ENCODE assay signal across 22 cellular contexts in genomic region chr7:157281221-157281998, GRCh38. TPM values are rescaled to one million over a fixed set of nuclear protein-coding genes. Genes with fewer than 3 reads are reported as not detected.
A peak's percentile ranks its signal among the peaks of the same experiment; 100 is the strongest.
DNase-seq lines count a peak whose midpoint lies in the region; ATAC-seq and TF ChIP-seq lines count a peak whose summit lies in the region.
"Had no signal": no experiment of that assay in that cellular context is flagged by ENCODE, and none has a peak within 500 bp of the region (broad histone marks: within the 10 kb centered on the region; RNA-seq: fewer than 3 reads in every experiment).

No MANE protein-coding gene starts in this region.

- DNase-seq in SK-N-SH (peak; percentile 42), RWPE1 (ENCODE audit: low spot score) (no peak), hepatocyte (ENCODE audit: low spot score) (no peak), transverse colon (no peak)
- DNase-seq in activated CD4-positive, alpha-beta T cell treated with anti-CD3 and anti-CD28 coated beads, Interleukin-2, amount 50 U/mL, for 4 hours = no peak
- DNase-seq: activated CD4-positive, alpha-beta T cell treated with anti-CD3 and anti-CD28 coated beads, Interleukin-2, amount 10 ng/mL, durations not matched to agents 24 days and 14 days; activated naive CD8-positive, alpha-beta T cell treated with anti-CD3 and anti-CD28 coated beads, Interleukin-2, amount 50 U/mL, for 24 hours; activated T-cell treated with anti-CD3 and anti-CD28 coated beads, Interleukin-2, amount 50 U/mL, for 48 hours; AML-193; DND-41; glutamatergic neuron; kidney glomerular epithelial cell; NCI-H1417; T-helper 9 cell; WERI-Rb-1 had no signal

- TF ChIP-seq POLR2A in transverse colon (IDR thresholded peaks at IDR 0.05) = no peak

- no peaks in the 10 kb centered on the region for H4K20me1 ChIP-seq in SK-N-SH (ENCODE audit: insufficient read depth)
- H4K20me1 ChIP-seq in hepatocyte (ENCODE audit: insufficient read depth, poor library complexity, severe bottlenecking) = no peaks in the 10 kb centered on the region

- no peak for TF ChIP-seq CTCF in SK-N-SH (IDR thresholded peaks at IDR 0.05)
- TF ChIP-seq CTCF in RWPE1 (conservative IDR thresholded peaks at IDR 0.05; ENCODE audit: low read depth) = no peak
- TF ChIP-seq CTCF in hepatocyte (IDR thresholded peaks at IDR 0.05; ENCODE audit: poor library complexity) = no peak
- TF ChIP-seq CTCF in transverse colon (IDR thresholded peaks at IDR 0.05) = no peak

- H3K9me3 ChIP-seq in SK-N-SH (no peaks in the 10 kb centered on the region), hepatocyte (ENCODE audit: low read depth) (no peaks in the 10 kb centered on the region), transverse colon (no peaks in the 10 kb centered on the region)

- no peaks in the 10 kb centered on the region for H3K9me2 ChIP-seq in SK-N-SH
- H3K9me2 ChIP-seq in hepatocyte (replicated peaks; ENCODE audit: insufficient read depth) = no peaks in the 10 kb centered on the region

- H3K4me1 ChIP-seq in SK-N-SH (ENCODE audit: control insufficient read depth in 1 of 2, insufficient read depth in 2 of 2, low read depth in 1 of 2, low read length in 1 of 2) = peaks cover 15 to 17% of the 10 kb centered on the region in 2 experiments; a peak in 3 of 4 replicates
- no peaks in the 10 kb centered on the region for H3K4me1 ChIP-seq in hepatocyte (ENCODE audit: insufficient read depth)
- H3K4me1 ChIP-seq in transverse colon = peaks cover 0 to 32% (median 28%) of the 10 kb centered on the region in 4 donors
- H3K4me1 ChIP-seq: parathyroid adenoma had no signal

- no peak overlapping the region for H3K9ac ChIP-seq in SK-N-SH
- H3K9ac ChIP-seq: parathyroid adenoma had no signal

- peaks cover 8% of the 10 kb centered on the region for H3F3A ChIP-seq in SK-N-SH (replicated peaks; ENCODE audit: insufficient read depth)

- intact Hi-C loops in transverse colon (cut with DNase I; ENCODE audit: low total_unique reads) = no loop called here

- POLR2A ChIA-PET in SK-N-SH (lab: Yijun Ruan, JAX) (no interaction called here), RWPE1 (lab: Yijun Ruan, JAX; ENCODE audit: low non-redundant PET) (no interaction called here)

- in situ Hi-C loops in transverse colon (cut with MboI; ENCODE audit: low pct_ligation_motif_present in 1 of 4, low pct_unique_long_range_greater_than_20kb in 1 of 4, low sequenced_read_pairs in 3 of 4) = no loop called here

- CTCF ChIA-PET in SK-N-SH (lab: Yijun Ruan, JAX) = interaction anchor here (0.6 to 1.6 kb wide), 4 partner anchors 8 to 332 kb away, joined by 3 to 6 read pairs (median 3); partner anchors contain the start of gene NOM1
- CTCF ChIA-PET in RWPE1 (lab: Yijun Ruan, JAX) = interaction anchor here (1.0 kb wide), 1 partner anchor 105 kb away, joined by 3 read pairs; no protein-coding TSS in a partner anchor

- ATAC-seq in SK-N-SH treated with all-trans-retinoic acid at 6 μM for 48 hours = no peak
- no peak for ATAC-seq in HG03378 (IDR thresholded peaks at IDR 0.05; ENCODE audit: unreplicated experiment)
- no peak for ATAC-seq in HG03469 (IDR thresholded peaks at IDR 0.05; ENCODE audit: unreplicated experiment)
- ATAC-seq: K562, lower lobe of right lung had no signal

- H3K36me3 ChIP-seq in SK-N-SH (replicated peaks in 1 of 2; ENCODE audit: control insufficient read depth in 1 of 2, insufficient read depth in 2 of 2, low read length in 1 of 2) = no peaks in the 10 kb centered on the region
- H3K36me3 ChIP-seq in hepatocyte (replicated peaks; ENCODE audit: insufficient read depth, low read depth) = no peaks in the 10 kb centered on the region
- no peaks in the 10 kb centered on the region for H3K36me3 ChIP-seq in transverse colon
- H3K36me3 ChIP-seq: lower lobe of right lung, tibial nerve, WERI-Rb-1 had no signal

- no peak overlapping the region for H2AFZ ChIP-seq in SK-N-SH (ENCODE audit: low read depth)
- H2AFZ ChIP-seq in hepatocyte = no peak overlapping the region
- H2AFZ ChIP-seq: parathyroid adenoma had no signal

- H3K4me2 ChIP-seq in SK-N-SH = no peak overlapping the region
- no peak overlapping the region for H3K4me2 ChIP-seq in hepatocyte

- no peak for TF ChIP-seq EP300 in SK-N-SH (IDR thresholded peaks at IDR 0.05; ENCODE audit: borderline replicate concordance in 1 of 2, low read depth in 1 of 2, low read length in 1 of 2)
- no peak for TF ChIP-seq EP300 in transverse colon (IDR thresholded peaks at IDR 0.05; ENCODE audit: low read depth)

- H3K27me3 ChIP-seq in SK-N-SH (ENCODE audit: insufficient read depth) (no peaks in the 10 kb centered on the region), hepatocyte (no peaks in the 10 kb centered on the region), transverse colon (no peaks in the 10 kb centered on the region)

- WGBS in SK-N-SH (ENCODE audit: low lambda C conversion rate) = 88% methylated on average over 20 of the region's 24 CpGs
- 91% methylated on average over 24 of the region's 24 CpGs for WGBS in hepatocyte (ENCODE audit: low lambda C conversion rate, missing lambda C conversion rate)
- 79 to 81% methylated on average over 4 to 24 of the region's 24 CpGs for WGBS in transverse colon (ENCODE audit: low coverage in 1 of 2), 2 donors

- H3K4me3 ChIP-seq in SK-N-SH (ENCODE audit: low read depth in 2 of 2, low read length in 1 of 2) = no peak overlapping the region
- H3K4me3 ChIP-seq in hepatocyte = no peak overlapping the region
- H3K4me3 ChIP-seq in transverse colon = peak overlapping the region in 1 of 4 donors; percentile 1
- H3K4me3 ChIP-seq: K562, lower lobe of right lung, tibial nerve had no signal

- H3K27ac ChIP-seq in SK-N-SH (ENCODE audit: low read depth in 2 of 2, low read length in 1 of 2) (no peak overlapping the region), RWPE1 (peak overlapping the region; percentile 66), hepatocyte (peak overlapping the region; percentile 57), transverse colon (peak overlapping the region; percentile 2 to 68 (median 30))
- H3K27ac ChIP-seq: lower lobe of right lung, parathyroid adenoma, tibial nerve, WERI-Rb-1 had no signal

- H3K79me2 ChIP-seq in SK-N-SH (ENCODE audit: insufficient read depth) (no peaks in the 10 kb centered on the region), hepatocyte (no peaks in the 10 kb centered on the region)
- H3K79me2 ChIP-seq: parathyroid adenoma had no signal

- TF ChIP-seq RAD21 in SK-N-SH (IDR thresholded peaks at IDR 0.05; ENCODE audit: low read length) = no peak

TF ChIP-seq in SK-N-SH, 30 proteins besides CTCF, POLR2A, EP300 and RAD21 (continues in another document):
- no peak for TF ChIP-seq REST (IDR thresholded peaks at IDR 0.05; ENCODE audit: low read depth, low read length)

TF ChIP-seq in SK-N-SH treated with all-trans-retinoic acid at 6 μM for 48 hours, 23 proteins besides CTCF, POLR2A, EP300 and RAD21 (continues in another document):
- TF ChIP-seq ZNF565 (CRISPR knock-in tag; conservative IDR thresholded peaks at IDR 0.05; ENCODE audit: low read depth) = no peak
- TF ChIP-seq, protein P1, sequence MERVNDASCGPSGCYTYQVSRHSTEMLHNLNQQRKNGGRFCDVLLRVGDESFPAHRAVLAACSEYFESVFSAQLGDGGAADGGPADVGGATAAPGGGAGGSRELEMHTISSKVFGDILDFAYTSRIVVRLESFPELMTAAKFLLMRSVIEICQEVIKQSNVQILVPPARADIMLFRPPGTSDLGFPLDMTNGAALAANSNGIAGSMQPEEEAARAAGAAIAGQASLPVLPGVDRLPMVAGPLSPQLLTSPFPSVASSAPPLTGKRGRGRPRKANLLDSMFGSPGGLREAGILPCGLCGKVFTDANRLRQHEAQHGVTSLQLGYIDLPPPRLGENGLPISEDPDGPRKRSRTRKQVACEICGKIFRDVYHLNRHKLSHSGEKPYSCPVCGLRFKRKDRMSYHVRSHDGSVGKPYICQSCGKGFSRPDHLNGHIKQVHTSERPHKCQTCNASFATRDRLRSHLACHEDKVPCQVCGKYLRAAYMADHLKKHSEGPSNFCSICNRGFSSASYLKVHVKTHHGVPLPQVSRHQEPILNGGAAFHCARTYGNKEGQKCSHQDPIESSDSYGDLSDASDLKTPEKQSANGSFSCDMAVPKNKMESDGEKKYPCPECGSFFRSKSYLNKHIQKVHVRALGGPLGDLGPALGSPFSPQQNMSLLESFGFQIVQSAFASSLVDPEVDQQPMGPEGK (CRISPR knock-in tag; IDR thresholded peaks at IDR 0.05; ENCODE audit: borderline replicate concordance) = no peak
- TF ChIP-seq, protein P2, sequence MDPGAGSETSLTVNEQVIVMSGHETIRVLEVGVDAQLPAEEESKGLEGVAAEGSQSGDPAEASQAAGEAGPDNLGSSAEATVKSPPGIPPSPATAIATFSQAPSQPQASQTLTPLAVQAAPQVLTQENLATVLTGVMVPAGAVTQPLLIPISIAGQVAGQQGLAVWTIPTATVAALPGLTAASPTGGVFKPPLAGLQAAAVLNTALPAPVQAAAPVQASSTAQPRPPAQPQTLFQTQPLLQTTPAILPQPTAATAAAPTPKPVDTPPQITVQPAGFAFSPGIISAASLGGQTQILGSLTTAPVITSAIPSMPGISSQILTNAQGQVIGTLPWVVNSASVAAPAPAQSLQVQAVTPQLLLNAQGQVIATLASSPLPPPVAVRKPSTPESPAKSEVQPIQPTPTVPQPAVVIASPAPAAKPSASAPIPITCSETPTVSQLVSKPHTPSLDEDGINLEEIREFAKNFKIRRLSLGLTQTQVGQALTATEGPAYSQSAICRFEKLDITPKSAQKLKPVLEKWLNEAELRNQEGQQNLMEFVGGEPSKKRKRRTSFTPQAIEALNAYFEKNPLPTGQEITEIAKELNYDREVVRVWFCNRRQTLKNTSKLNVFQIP (CRISPR knock-in tag; IDR thresholded peaks at IDR 0.05; ENCODE audit: borderline replicate concordance, low read depth) = no peak

RNA-seq across cellular contexts. Expression of gene DNAJB6, which starts 55.4 kb away (rescaled TPM):
- 176 and 185 TPM in 2 replicates for polyA plus RNA-seq in SK-N-SH (2012; rRNA removed)
- polyA plus RNA-seq in SK-N-SH (2012; cell fraction: cytosol; rRNA removed) = 211 and 219 TPM in 2 replicates
- polyA plus RNA-seq in SK-N-SH (2012; cell fraction: nucleus; rRNA removed) = 138 and 185 TPM in 2 replicates
- 92.2 and 118 TPM in 2 replicates for total RNA-seq in hepatocyte
- polyA plus RNA-seq in hepatocyte = 106 and 110 TPM in 2 replicates
- total RNA-seq in transverse colon = 10 to 100 TPM; 47.0 to 87.6 (median 60.5) TPM

Comparison
In these comparisons a context has a peak if more than half of its experiments do, and no peak if none do; other contexts are left out.
1. H3K27ac ChIP-seq: peak in RWPE1 (single experiment), hepatocyte (single experiment) and transverse colon (4 of 4); none in SK-N-SH (0 of 2).